20 cellular contexts compared by ENCODE assay signal in the genomic region with DNA sequence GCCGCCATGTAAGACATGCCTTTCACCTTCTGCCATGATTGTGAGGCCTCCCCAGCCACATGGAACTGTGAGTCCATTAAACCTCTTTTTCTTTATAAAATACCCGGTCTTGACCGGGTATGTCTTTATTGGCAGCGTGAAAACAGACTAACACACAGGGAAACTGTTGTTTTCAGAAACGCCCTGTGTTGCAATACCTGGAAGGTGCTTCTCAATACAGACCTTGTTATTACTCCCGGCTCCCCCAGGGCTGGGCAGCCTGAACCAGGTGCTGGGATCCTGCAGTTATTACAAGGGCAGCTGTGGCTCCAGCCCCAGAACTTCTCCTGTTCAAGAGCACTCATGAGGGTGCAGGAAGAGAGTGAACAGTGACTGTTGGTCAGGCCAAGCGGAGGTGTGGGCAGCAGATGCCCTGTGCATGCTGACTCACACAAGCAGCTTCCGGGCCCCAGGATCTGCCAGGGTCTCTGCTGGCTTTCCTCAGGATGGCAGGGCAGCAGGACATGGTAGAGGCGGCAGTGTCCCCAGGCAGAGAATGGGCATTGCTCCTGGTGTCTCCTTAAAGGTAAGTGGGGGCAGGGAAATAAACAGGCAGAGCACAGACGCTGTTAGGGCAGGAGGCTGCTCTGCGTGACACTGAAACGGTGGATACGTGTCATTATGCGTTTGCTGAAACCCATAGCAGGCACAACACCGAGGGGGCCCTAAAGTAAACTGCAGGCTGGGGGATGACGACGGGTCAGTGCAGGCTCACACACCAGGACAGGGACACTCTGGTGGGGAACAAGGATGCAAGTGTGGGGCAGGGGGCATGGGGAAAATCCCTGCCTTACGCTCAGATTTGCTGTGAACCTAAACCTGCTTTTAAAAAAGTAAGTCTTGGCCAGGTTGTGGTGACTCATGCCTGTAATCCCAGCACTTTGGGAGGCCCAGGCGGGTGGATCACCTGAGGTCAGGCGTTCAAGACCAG.
DNase-seq lines count a peak whose midpoint lies in the region; ATAC-seq and TF ChIP-seq lines count a peak whose summit lies in the region.
"Had no signal": no experiment of that assay in that cellular context is flagged by ENCODE, and none has a peak within 500 bp of the region (broad histone marks: within the 10 kb centered on the region; RNA-seq: fewer than 3 reads in every experiment).

No MANE protein-coding gene starts in this region.

- H3K36me3 ChIP-seq in heart left ventricle (no peaks in the 10 kb centered on the region), neutrophil (no peaks in the 10 kb centered on the region), HAP-1 (replicated peaks) (no peaks in the 10 kb centered on the region), gastroesophageal sphincter (peaks cover 0 to 7% of the 10 kb centered on the region in 2 donors)
- H3K36me3 ChIP-seq: breast epithelium, esophagus squamous epithelium, MG63 had no signal

- H3K27me3 ChIP-seq in heart left ventricle = no peaks in the 10 kb centered on the region
- no peaks in the 10 kb centered on the region for H3K27me3 ChIP-seq in neutrophil
- no peaks in the 10 kb centered on the region for H3K27me3 ChIP-seq in HAP-1 (ENCODE audit: low read depth)
- H3K27me3 ChIP-seq in gastroesophageal sphincter = no peaks in the 10 kb centered on the region
- H3K27me3 ChIP-seq: breast epithelium, esophagus squamous epithelium, MG63 had no signal

- H3K4me3 Mint-ChIP-seq in dendritic cell treated with granulocyte-macrophage colony-stimulating factor and Interleukin-4, amounts not matched to agents 40 ng/mL and 50 ng/mL, for 4 days = no peak overlapping the region
- H3K4me3 Mint-ChIP-seq: activated naive CD8-positive, alpha-beta T cell; stimulated activated naive CD8-positive, alpha-beta T cell treated with anti-CD3 and anti-CD28 coated beads, Interleukin-15, amount 100 ng/mL, for 72 hours; T-helper 1 cell treated with Interleukin-12 subunit alpha and Interleukin-12 subunit beta and Interleukin-4 antibody, amounts not matched to agents 30 μg/mL and 1 μg/mL, for 36 hours had no signal

- H3K4me1 ChIP-seq in heart left ventricle (peaks cover 0 to 13% (median 0%) of the 10 kb centered on the region in 12 donors), neutrophil (ENCODE audit: control insufficient read depth in 1 of 2, insufficient read depth in 1 of 2, low read depth in 1 of 2, low read length in 1 of 2) (peaks cover 45 to 48% of the 10 kb centered on the region in 2 experiments), HAP-1 (no peaks in the 10 kb centered on the region), gastroesophageal sphincter (peaks cover 0 to 5% (median 0%) of the 10 kb centered on the region in 3 donors)
- H3K4me1 ChIP-seq: breast epithelium had no signal

- no peak for ATAC-seq in heart left ventricle
- no peak for ATAC-seq in Right ventricle myocardium inferior
- no peak for ATAC-seq in gastroesophageal sphincter
- ATAC-seq: stimulated activated naive CD8-positive, alpha-beta T cell treated with anti-CD3 and anti-CD28 coated beads, Interleukin-15, amount 100 ng/mL, for 72 hours had no signal

- H3K9me3 ChIP-seq in heart left ventricle (no peaks in the 10 kb centered on the region), neutrophil (no peaks in the 10 kb centered on the region), HAP-1 (no peaks in the 10 kb centered on the region), gastroesophageal sphincter (no peaks in the 10 kb centered on the region)
- H3K9me3 ChIP-seq: esophagus squamous epithelium, MG63 had no signal

- H3K36me3 Mint-ChIP-seq in dendritic cell treated with granulocyte-macrophage colony-stimulating factor and Interleukin-4, amounts not matched to agents 40 ng/mL and 50 ng/mL, for 4 days (ENCODE audit: low read depth) = no peaks in the 10 kb centered on the region
- H3K36me3 Mint-ChIP-seq: activated naive CD8-positive, alpha-beta T cell had no signal

- H3K9me3 Mint-ChIP-seq in dendritic cell treated with granulocyte-macrophage colony-stimulating factor and Interleukin-4, amounts not matched to agents 40 ng/mL and 50 ng/mL, for 4 days = no peaks in the 10 kb centered on the region
- H3K9me3 Mint-ChIP-seq: stimulated activated naive CD8-positive, alpha-beta T cell treated with anti-CD3 and anti-CD28 coated beads, Interleukin-15, amount 100 ng/mL, for 72 hours; T-helper 1 cell treated with Interleukin-12 subunit alpha and Interleukin-12 subunit beta and Interleukin-4 antibody, amounts not matched to agents 30 μg/mL and 1 μg/mL, for 36 hours had no signal

- TF ChIP-seq POLR2A in heart left ventricle (IDR thresholded peaks at IDR 0.05) = no peak
- no peak for TF ChIP-seq POLR2A in gastroesophageal sphincter (IDR thresholded peaks at IDR 0.05)

- DNase-seq in heart left ventricle (peak in 3 of 5 donors; percentile 2 to 27 (median 7)), Right ventricle myocardium inferior (ENCODE audit: missing footprints) (no peak), G401 (ENCODE audit: low spot score) (no peak), HAP-1 (ENCODE audit: low spot score in 2 of 2) (no peak)
- no peak for DNase-seq in activated CD4-positive, alpha-beta T cell treated with anti-CD3 and anti-CD28 coated beads, Interleukin-2, amount 50 U/mL, for 1 hour
- DNase-seq: activated CD4-positive, CD25-positive, alpha-beta regulatory T cell; COR-L47; esophagus squamous epithelium; mesendoderm; MG63; NCI-H2029; NCI-H510A; retina had no signal

- 90 to 95% (median 93%) methylated on average over 20 of the region's 20 CpGs for WGBS in heart left ventricle, 4 donors
- WGBS in gastroesophageal sphincter (ENCODE audit: low coverage in 1 of 2), 2 donors = 87 to 89% methylated on average over 3 to 13 of the region's 20 CpGs

- peaks cover 47% of the 10 kb centered on the region for H3K4me1 Mint-ChIP-seq in dendritic cell treated with granulocyte-macrophage colony-stimulating factor and Interleukin-4, amounts not matched to agents 40 ng/mL and 50 ng/mL, for 4 days (ENCODE audit: low read depth)

- peaks cover 2% of the 10 kb centered on the region for H3K27me3 Mint-ChIP-seq in dendritic cell treated with granulocyte-macrophage colony-stimulating factor and Interleukin-4, amounts not matched to agents 40 ng/mL and 50 ng/mL, for 4 days

- H3K27ac Mint-ChIP-seq in dendritic cell treated with granulocyte-macrophage colony-stimulating factor and Interleukin-4, amounts not matched to agents 40 ng/mL and 50 ng/mL, for 4 days = peak overlapping the region; percentile 41
- H3K27ac Mint-ChIP-seq: activated naive CD8-positive, alpha-beta T cell; stimulated activated naive CD8-positive, alpha-beta T cell treated with anti-CD3 and anti-CD28 coated beads, Interleukin-15, amount 100 ng/mL, for 72 hours; T-helper 1 cell treated with Interleukin-12 subunit alpha and Interleukin-12 subunit beta and Interleukin-4 antibody, amounts not matched to agents 30 μg/mL and 1 μg/mL, for 36 hours had no signal

- TF ChIP-seq CTCF in heart left ventricle (IDR thresholded peaks at IDR 0.05) (no peak), neutrophil (IDR thresholded peaks at IDR 0.05) (no peak), gastroesophageal sphincter (IDR thresholded peaks at IDR 0.05) (no peak)

- in situ Hi-C loops in G401 (cut with HindIII; ENCODE audit: low sequenced_read_pairs) = no loop called here
- in situ Hi-C loops in HAP-1 (cut with MboI; ENCODE audit: low sequenced_read_pairs) = no loop called here

- no peak for TF ChIP-seq EP300 in gastroesophageal sphincter (IDR thresholded peaks at IDR 0.05)

- intact Hi-C loops in heart left ventricle (cut with DNase I) (loop anchor here in 6 of 10 donors (2.0 to 10.0 kb wide), 6 partner anchors 46 to 209 kb away; a partner anchor contains a TSS), Right ventricle myocardium inferior (cut with DNase I) (loop anchor here (2.0 kb wide), 1 partner anchor 57 kb away; no protein-coding TSS in a partner anchor)
- intact Hi-C loops in dendritic cell treated with granulocyte-macrophage colony-stimulating factor and Interleukin-4, amounts not matched to agents 40 ng/mL and 50 ng/mL, for 4 days (cut with micrococcal nuclease) = no loop called here

- H3K27ac ChIP-seq in heart left ventricle (no peak overlapping the region), neutrophil (peak overlapping the region; percentile 11), gastroesophageal sphincter (no peak overlapping the region)
- H3K27ac ChIP-seq: breast epithelium, esophagus squamous epithelium had no signal

- H3K4me3 ChIP-seq in heart left ventricle = no peak overlapping the region
- no peak overlapping the region for H3K4me3 ChIP-seq in neutrophil (ENCODE audit: low read depth in 1 of 2, low read length in 1 of 2)
- no peak overlapping the region for H3K4me3 ChIP-seq in HAP-1
- H3K4me3 ChIP-seq in gastroesophageal sphincter = no peak overlapping the region
- H3K4me3 ChIP-seq: breast epithelium, esophagus squamous epithelium, MG63 had no signal

Comparison
In these comparisons a context has a peak if more than half of its experiments do, and no peak if none do; other contexts are left out.
1. DNase-seq: peak in heart left ventricle (3 of 5); none in Right ventricle myocardium inferior (single experiment), G401 (single experiment), HAP-1 (0 of 2) and activated CD4-positive, alpha-beta T cell treated with anti-CD3 and anti-CD28 coated beads, Interleukin-2, amount 50 U/mL, for 1 hour (single experiment).